25 cellular contexts compared by ENCODE assay signal in the genomic region with DNA sequence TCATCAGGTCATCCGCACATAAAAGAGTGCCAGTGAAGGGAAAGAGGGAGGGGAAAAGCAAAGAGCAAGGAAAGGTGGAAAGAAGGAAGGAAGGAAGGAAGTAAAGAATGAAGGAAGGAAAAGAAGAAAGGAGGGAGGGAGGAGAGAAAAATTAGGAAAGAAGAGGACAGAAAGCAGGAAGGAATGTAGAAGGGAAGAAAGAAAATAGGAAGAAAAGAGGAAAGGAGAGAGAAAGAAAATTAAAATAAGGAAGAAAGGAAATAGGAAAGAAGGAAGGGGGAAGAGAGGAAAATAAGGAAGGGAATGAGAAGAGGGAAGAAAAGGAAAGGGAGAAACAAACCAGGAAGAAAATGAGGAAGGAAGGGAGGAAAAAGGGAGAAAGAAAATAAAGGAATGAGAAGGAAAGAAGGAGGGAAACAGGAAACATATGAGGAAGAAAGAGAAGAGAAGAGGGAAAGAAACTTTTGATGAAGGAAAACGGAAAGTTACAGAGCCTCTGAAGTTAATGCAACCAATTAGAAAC.
"Had no signal": no experiment of that assay in that cellular context is flagged by ENCODE, and none has a peak within 500 bp of the region (broad histone marks: within the 10 kb centered on the region; RNA-seq: fewer than 3 reads in every experiment).

No MANE protein-coding gene starts in this region.

- H3K4me1 Mint-ChIP-seq: endodermal cell had no signal

- FAIRE-seq: small intestine had no signal

- H3K4me3 Mint-ChIP-seq: activated naive CD8-positive, alpha-beta T cell; activated T-cell treated with anti-CD3 and anti-CD28 coated beads, Interleukin-2, amount 50 U/mL, for 24 hours; endodermal cell; neural progenitor cell; T-helper 1 cell treated with Interleukin-12 subunit alpha and Interleukin-12 subunit beta and Interleukin-4 antibody, amounts not matched to agents 30 μg/mL and 1 μg/mL, for 36 hours had no signal

- H3K27me3 Mint-ChIP-seq: activated naive CD8-positive, alpha-beta T cell; activated T-cell treated with anti-CD3 and anti-CD28 coated beads, Interleukin-2, amount 50 U/mL, for 24 hours had no signal

- DNase-seq: activated CD4-positive, alpha-beta T cell treated with anti-CD3 and anti-CD28 coated beads for 48 hours; activated CD4-positive, CD25-positive, alpha-beta regulatory T cell; activated CD8-positive, alpha-beta memory T cell treated with anti-CD3 and anti-CD28 coated beads for 24 hours; activated CD8-positive, alpha-beta memory T cell treated with anti-CD3 and anti-CD28 coated beads, Interleukin-2, amount 50 U/mL, for 4 hours; activated naive CD4-positive, alpha-beta T cell; activated T-cell treated with anti-CD3 and anti-CD28 coated beads, Interleukin-2, amount 50 U/mL, for 24 hours; adrenal gland; central memory CD4-positive, alpha-beta T cell; colonic mucosa; heart left ventricle; islet precursor cell; left cardiac atrium; mesenchymal stem cell; posterior cingulate gyrus; small intestine; stimulated activated CD4-positive, alpha-beta T cell treated with anti-CD3 and anti-CD28 coated beads, Interleukin-2, amount 100 ng/mL, for 24 hours; stimulated activated naive CD4-positive, alpha-beta T cell had no signal

- H3K9me3 Mint-ChIP-seq: activated T-cell treated with anti-CD3 and anti-CD28 coated beads, Interleukin-2, amount 50 U/mL, for 24 hours; activated T-helper 2 cell treated with anti-CD3 and anti-CD28 coated beads, Interferon-gamma antibody, Interleukin-2, Interleukin-4, amounts not matched to agents 10 μg/mL and 5 μg/mL and 100 μg/mL, durations not matched to agents 14 hours and 24 hours and 36 hours; endodermal cell; neural progenitor cell; T-helper 1 cell treated with Interleukin-12 subunit alpha and Interleukin-12 subunit beta and Interleukin-4 antibody, amounts not matched to agents 30 μg/mL and 1 μg/mL, for 36 hours had no signal

- H3K27ac ChIP-seq: ascending aorta, epithelial cell of prostate, neural progenitor cell had no signal

- H3K36me3 ChIP-seq: adrenal gland, ascending aorta, colonic mucosa, heart left ventricle, neural progenitor cell, upper lobe of left lung had no signal

- H3K4me3 ChIP-seq: adrenal gland, colonic mucosa, neural progenitor cell had no signal

- H2AFZ ChIP-seq: neural progenitor cell had no signal

- H3K4me1 ChIP-seq: adrenal gland, ascending aorta, neural progenitor cell had no signal

- H3K4me2 ChIP-seq: neural progenitor cell had no signal

- H3K27ac Mint-ChIP-seq: activated naive CD8-positive, alpha-beta T cell; activated T-cell treated with anti-CD3 and anti-CD28 coated beads, Interleukin-2, amount 50 U/mL, for 24 hours; activated T-helper 2 cell treated with anti-CD3 and anti-CD28 coated beads, Interferon-gamma antibody, Interleukin-2, Interleukin-4, amounts not matched to agents 10 μg/mL and 5 μg/mL and 100 μg/mL, durations not matched to agents 14 hours and 24 hours and 36 hours; endodermal cell; neural progenitor cell; T-helper 1 cell treated with Interleukin-12 subunit alpha and Interleukin-12 subunit beta and Interleukin-4 antibody, amounts not matched to agents 30 μg/mL and 1 μg/mL, for 36 hours had no signal

- H3K9me3 ChIP-seq: adrenal gland, ascending aorta, colonic mucosa, heart left ventricle, upper lobe of left lung had no signal

- H3K9ac ChIP-seq: neural progenitor cell had no signal

- H3K27me3 ChIP-seq: adrenal gland, ascending aorta, colonic mucosa, heart left ventricle, neural progenitor cell, upper lobe of left lung had no signal
